Comparison of ENCODE assay signal across 1 cellular context in the genomic region with DNA sequence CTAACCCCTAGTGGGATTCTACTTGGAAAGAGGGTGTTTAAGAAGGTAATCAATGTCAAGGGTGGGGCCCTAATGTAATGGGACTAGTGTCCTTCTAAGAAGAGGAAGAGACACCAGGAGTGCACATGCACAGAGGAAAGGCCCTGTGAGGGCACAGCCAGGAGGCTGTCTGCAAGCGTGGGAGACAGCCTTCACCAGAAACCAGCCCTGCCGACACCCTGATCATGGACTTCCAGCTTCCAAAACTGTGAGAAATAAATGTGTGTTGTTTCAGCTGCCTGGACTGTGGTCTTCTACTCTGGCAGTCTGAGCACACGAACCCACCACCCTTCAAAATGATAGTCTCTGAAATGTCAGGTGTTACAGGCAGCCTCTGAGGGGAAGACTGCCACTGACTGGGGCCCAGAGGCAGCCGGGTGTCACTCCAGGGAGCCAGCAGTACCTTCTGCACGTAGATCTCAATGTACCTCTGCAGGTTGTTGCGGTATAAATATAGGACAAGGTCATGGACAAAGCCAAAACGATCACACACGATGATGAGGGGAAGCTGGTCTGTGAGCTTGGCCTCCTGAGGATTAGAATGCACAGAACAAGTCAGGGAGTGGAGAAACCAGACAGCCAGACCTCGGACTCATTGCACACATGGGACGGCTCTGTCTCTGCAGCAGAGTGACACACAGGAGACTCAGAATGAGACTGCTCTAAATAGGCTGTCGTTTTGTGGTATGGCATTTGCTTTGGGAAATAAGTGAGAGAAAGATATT.
TF ChIP-seq lines count a peak whose summit lies in the region.

No MANE protein-coding gene starts in this region.

TF ChIP-seq in SK-N-SH, 30 proteins besides CTCF, POLR2A, EP300 and RAD21 (continued from another document):
- TF ChIP-seq, protein P1, sequence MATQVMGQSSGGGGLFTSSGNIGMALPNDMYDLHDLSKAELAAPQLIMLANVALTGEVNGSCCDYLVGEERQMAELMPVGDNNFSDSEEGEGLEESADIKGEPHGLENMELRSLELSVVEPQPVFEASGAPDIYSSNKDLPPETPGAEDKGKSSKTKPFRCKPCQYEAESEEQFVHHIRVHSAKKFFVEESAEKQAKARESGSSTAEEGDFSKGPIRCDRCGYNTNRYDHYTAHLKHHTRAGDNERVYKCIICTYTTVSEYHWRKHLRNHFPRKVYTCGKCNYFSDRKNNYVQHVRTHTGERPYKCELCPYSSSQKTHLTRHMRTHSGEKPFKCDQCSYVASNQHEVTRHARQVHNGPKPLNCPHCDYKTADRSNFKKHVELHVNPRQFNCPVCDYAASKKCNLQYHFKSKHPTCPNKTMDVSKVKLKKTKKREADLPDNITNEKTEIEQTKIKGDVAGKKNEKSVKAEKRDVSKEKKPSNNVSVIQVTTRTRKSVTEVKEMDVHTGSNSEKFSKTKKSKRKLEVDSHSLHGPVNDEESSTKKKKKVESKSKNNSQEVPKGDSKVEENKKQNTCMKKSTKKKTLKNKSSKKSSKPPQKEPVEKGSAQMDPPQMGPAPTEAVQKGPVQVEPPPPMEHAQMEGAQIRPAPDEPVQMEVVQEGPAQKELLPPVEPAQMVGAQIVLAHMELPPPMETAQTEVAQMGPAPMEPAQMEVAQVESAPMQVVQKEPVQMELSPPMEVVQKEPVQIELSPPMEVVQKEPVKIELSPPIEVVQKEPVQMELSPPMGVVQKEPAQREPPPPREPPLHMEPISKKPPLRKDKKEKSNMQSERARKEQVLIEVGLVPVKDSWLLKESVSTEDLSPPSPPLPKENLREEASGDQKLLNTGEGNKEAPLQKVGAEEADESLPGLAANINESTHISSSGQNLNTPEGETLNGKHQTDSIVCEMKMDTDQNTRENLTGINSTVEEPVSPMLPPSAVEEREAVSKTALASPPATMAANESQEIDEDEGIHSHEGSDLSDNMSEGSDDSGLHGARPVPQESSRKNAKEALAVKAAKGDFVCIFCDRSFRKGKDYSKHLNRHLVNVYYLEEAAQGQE (IDR thresholded peaks at IDR 0.05; ENCODE audit: low read depth, low read length), result no peak
